21 cellular contexts compared by ENCODE assay signal in the genomic region with DNA sequence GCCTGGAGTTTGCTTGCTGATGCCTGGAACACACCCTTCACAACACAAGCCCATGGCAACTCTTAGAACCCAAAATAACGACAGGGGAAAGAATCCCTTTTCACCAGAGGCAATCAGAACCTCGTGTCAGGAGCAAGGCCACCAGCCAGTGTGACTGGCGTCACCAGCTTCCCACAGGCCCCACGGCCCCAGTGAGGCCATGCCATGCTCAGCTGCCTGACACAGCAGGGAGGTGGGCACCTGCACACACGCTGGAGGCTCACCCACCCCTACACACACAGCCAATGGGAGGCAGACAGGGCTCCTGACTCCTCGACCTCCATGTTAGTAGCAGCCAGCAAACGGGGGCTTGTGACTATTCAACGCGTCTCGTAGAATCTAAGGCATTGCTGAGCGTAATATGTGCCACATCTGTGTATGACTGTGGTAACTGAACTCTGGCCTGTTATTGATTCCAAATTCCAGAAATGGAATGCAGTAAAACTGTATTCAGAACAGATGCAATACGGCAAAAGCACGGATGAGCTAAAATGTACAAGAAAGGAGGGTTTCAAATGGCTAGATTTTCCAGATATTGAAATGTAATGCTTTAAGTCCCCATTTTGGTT. TPM values are rescaled to one million over a fixed set of nuclear protein-coding genes. Genes with fewer than 3 reads are reported as not detected.
"Had no signal": no experiment of that assay in that cellular context is flagged by ENCODE, and none has a peak within 500 bp of the region (broad histone marks: within the 10 kb centered on the region; RNA-seq: fewer than 3 reads in every experiment).

No MANE protein-coding gene starts in this region.

- ATAC-seq: esophagus mucosa; gastrocnemius medialis; left cardiac atrium; stimulated activated effector memory CD8-positive, alpha-beta T cell treated with anti-CD3 and anti-CD28 coated beads, Interleukin-12 subunit alpha, Interleukin-12 subunit beta, amount 100 ng/mL, for 72 hours; stimulated activated naive CD8-positive, alpha-beta T cell treated with anti-CD3 and anti-CD28 coated beads, Interleukin-15, Interleukin-2, amounts not matched to agents 100 U/mL and 50 U/mL, for 24 hours had no signal

- H3K4me1 ChIP-seq: gastrocnemius medialis, left ventricle myocardium inferior, right atrium auricular region, uterus had no signal

- H3K27ac ChIP-seq: dorsolateral prefrontal cortex, gastrocnemius medialis, left ventricle myocardium inferior, right atrium auricular region, tibial artery, upper lobe of left lung, uterus had no signal

- H3K4me3 Mint-ChIP-seq: naive B cell; nephron; stimulated activated effector memory CD8-positive, alpha-beta T cell treated with anti-CD3 and anti-CD28 coated beads, Interleukin-12 subunit alpha, Interleukin-12 subunit beta, amount 100 ng/mL, for 72 hours had no signal

- H3K4me3 ChIP-seq: dorsolateral prefrontal cortex, gastrocnemius medialis, left ventricle myocardium inferior, lung, right atrium auricular region, smooth muscle cell, tibial artery, upper lobe of left lung, uterus had no signal

- H3K27me3 ChIP-seq: right atrium auricular region, upper lobe of left lung, uterus had no signal

- H3K36me3 ChIP-seq: gastrocnemius medialis, left ventricle myocardium inferior, right atrium auricular region, tibial artery, upper lobe of left lung, uterus had no signal

- H3K4me2 ChIP-seq: smooth muscle cell had no signal

- H3K27ac Mint-ChIP-seq: nephron; stimulated activated effector memory CD8-positive, alpha-beta T cell treated with anti-CD3 and anti-CD28 coated beads, Interleukin-12 subunit alpha, Interleukin-12 subunit beta, amount 100 ng/mL, for 72 hours had no signal

- DNase-seq: cortex of kidney; dorsolateral prefrontal cortex; effector CD8-positive, alpha-beta T cell; gastrocnemius medialis; kidney; left cardiac atrium; left ventricle myocardium inferior; mesenchymal stem cell; naive B cell; stimulated activated CD4-positive, alpha-beta T cell treated with anti-CD3 and anti-CD28 coated beads, Interleukin-2, amount 100 ng/mL, for 48 hours; stimulated activated CD8-positive, alpha-beta memory T cell treated with anti-CD3 and anti-CD28 coated beads, Interleukin-4, amount 100 ng/mL, for 48 hours; stimulated activated naive CD8-positive, alpha-beta T cell treated with anti-CD3 and anti-CD28 coated beads, Interleukin-15, Interleukin-2, amounts not matched to agents 100 U/mL and 50 U/mL, for 24 hours; tibial artery; upper lobe of left lung; uterus had no signal

- H3K36me3 Mint-ChIP-seq: stimulated activated effector memory CD8-positive, alpha-beta T cell treated with anti-CD3 and anti-CD28 coated beads, Interleukin-12 subunit alpha, Interleukin-12 subunit beta, amount 100 ng/mL, for 72 hours had no signal

- H3K9me3 ChIP-seq: gastrocnemius medialis, right atrium auricular region, uterus had no signal

RNA-seq across cellular contexts. Expression of gene RNF212, which starts 28.5 kb away (rescaled TPM):
- total RNA-seq: left ventricle myocardium inferior had no signal
